Comparison of ENCODE assay signal across 26 cellular contexts in genomic region chr18:79906706-79907105, GRCh38. TPM values are rescaled to one million over a fixed set of nuclear protein-coding genes. Genes with fewer than 3 reads are reported as not detected.
"Had no signal": no experiment of that assay in that cellular context is flagged by ENCODE, and none has a peak within 500 bp of the region (broad histone marks: within the 10 kb centered on the region; RNA-seq: fewer than 3 reads in every experiment).

No MANE protein-coding gene starts in this region.

- FAIRE-seq: frontal cortex, islet of Langerhans, kidney had no signal

- H3K4me1 Mint-ChIP-seq: endodermal cell, mesothelial cell of epicardium had no signal

- H3K27ac ChIP-seq: colonic mucosa, epithelial cell of prostate, foreskin keratinocyte, heart right ventricle, left lung, lower lobe of right lung had no signal

- H3K27me3 ChIP-seq: colonic mucosa, foreskin keratinocyte, heart right ventricle, left lung had no signal

- H3K9me3 Mint-ChIP-seq: effector memory CD8-positive, alpha-beta T cell had no signal

- H3K4me1 ChIP-seq: colonic mucosa, foreskin keratinocyte, left lung, lower lobe of right lung had no signal

- H3K27me3 Mint-ChIP-seq: dendritic cell treated with granulocyte-macrophage colony-stimulating factor and Interleukin-4, amounts not matched to agents 40 ng/mL and 50 ng/mL, for 4 days; effector memory CD8-positive, alpha-beta T cell; naive B cell; naive thymus-derived CD8-positive, alpha-beta T cell had no signal

- DNase-seq: colonic mucosa; cortex of kidney; effector CD8-positive, alpha-beta T cell; effector memory CD8-positive, alpha-beta T cell; endodermal cell; erythroblast; foreskin keratinocyte; glutamatergic neuron; heart right ventricle; hippocampal formation; kidney; left cardiac atrium; left lung; left ventricle myocardium superior; mesenchymal stem cell; mucosa of descending colon; naive B cell; naive thymus-derived CD8-positive, alpha-beta T cell had no signal

- H3K9me3 ChIP-seq: colonic mucosa, heart right ventricle, lower lobe of right lung, mucosa of descending colon had no signal

- H3K4me3 Mint-ChIP-seq: dendritic cell treated with granulocyte-macrophage colony-stimulating factor and Interleukin-4, amounts not matched to agents 40 ng/mL and 50 ng/mL, for 4 days; effector memory CD8-positive, alpha-beta T cell; endodermal cell; mesothelial cell of epicardium; naive B cell; naive thymus-derived CD8-positive, alpha-beta T cell had no signal

- ATAC-seq: effector memory CD8-positive, alpha-beta T cell; esophagus mucosa; foreskin keratinocyte; heart right ventricle; left cardiac atrium; left lung; left ventricle myocardium superior; lower lobe of right lung; mucosa of descending colon; naive thymus-derived CD8-positive, alpha-beta T cell had no signal

- H3K27ac Mint-ChIP-seq: dendritic cell treated with granulocyte-macrophage colony-stimulating factor and Interleukin-4, amounts not matched to agents 40 ng/mL and 50 ng/mL, for 4 days; effector memory CD8-positive, alpha-beta T cell; endodermal cell; mesothelial cell of epicardium had no signal

- H3K4me3 ChIP-seq: colonic mucosa, heart right ventricle, left lung, lower lobe of right lung, mucosa of descending colon had no signal

RNA-seq across cellular contexts. Expression of gene HSBP1L1, which starts 57.7 kb away (rescaled TPM):
- total RNA-seq: myocyte had no signal
